Comparison of ENCODE assay signal across 9 cellular contexts in genomic region chr15:72722071-72722696, GRCh38. TPM values are rescaled to one million over a fixed set of nuclear protein-coding genes. Genes with fewer than 3 reads are reported as not detected.
DNase-seq lines count a peak whose midpoint lies in the region; ATAC-seq and TF ChIP-seq lines count a peak whose summit lies in the region.
"Had no signal": no experiment of that assay in that cellular context is flagged by ENCODE, and none has a peak within 500 bp of the region (broad histone marks: within the 10 kb centered on the region; RNA-seq: fewer than 3 reads in every experiment).

No MANE protein-coding gene starts in this region.

- H3K27ac ChIP-seq in RWPE2 (ENCODE audit: poor library complexity, severe bottlenecking) (no peak overlapping the region), parathyroid adenoma (no peak overlapping the region), upper lobe of left lung (no peak overlapping the region)

- H3K9ac ChIP-seq in parathyroid adenoma: no peak overlapping the region

- H3K27me3 Mint-ChIP-seq in Caco-2 (ENCODE audit: insufficient read depth, unreplicated experiment): no peaks in the 10 kb centered on the region

- ATAC-seq in RWPE2 (ENCODE audit: low read depth): peak; percentile 73
- ATAC-seq in upper lobe of left lung (ENCODE audit: low FRiP score in 2 of 2): peak in 1 of 2 donors; percentile 68
- ATAC-seq in GM21367 (IDR thresholded peaks at IDR 0.05; ENCODE audit: unreplicated experiment): no peak

- no peaks in the 10 kb centered on the region for H3K79me2 ChIP-seq in parathyroid adenoma

- no TSS peak for BruUV-seq in Caco-2 (replicated peaks; lab: Mats Ljungman, UMichigan)

- no peaks in the 10 kb centered on the region for H3K27me3 ChIP-seq in Caco-2 (replicated peaks; ENCODE audit: control insufficient read depth, insufficient read depth, low read length)
- no peaks in the 10 kb centered on the region for H3K27me3 ChIP-seq in RWPE2 (ENCODE audit: insufficient read depth, poor library complexity, severe bottlenecking)
- H3K27me3 ChIP-seq in parathyroid adenoma (ENCODE audit: control insufficient read depth, insufficient read depth, low read length): no peaks in the 10 kb centered on the region
- no peaks in the 10 kb centered on the region for H3K27me3 ChIP-seq in upper lobe of left lung

- TF ChIP-seq POLR2A in upper lobe of left lung (IDR thresholded peaks at IDR 0.05): no peak

- CTCF ChIA-PET in Caco-2 (lab: Charles Lee): interaction anchor here (0.5 to 1.6 kb wide), 18 partner anchors 8 to 543 kb away, joined by 3 to 16 read pairs (median 4); partner anchors contain the start of genes BBS4 and HIGD2B

- H3K4me3 Mint-ChIP-seq in Caco-2 (ENCODE audit: unreplicated experiment): no peak overlapping the region

- no peak overlapping the region for H3K4me3 ChIP-seq in Caco-2 (ENCODE audit: low read depth, low read length)
- no peak overlapping the region for H3K4me3 ChIP-seq in RWPE2 (ENCODE audit: severe bottlenecking)
- no peak overlapping the region for H3K4me3 ChIP-seq in parathyroid adenoma (ENCODE audit: low read depth, low read length)
- H3K4me3 ChIP-seq in upper lobe of left lung: no peak overlapping the region

- no peaks in the 10 kb centered on the region for H3K9me3 Mint-ChIP-seq in Caco-2 (ENCODE audit: unreplicated experiment)

- H3K36me3 ChIP-seq in Caco-2 (ENCODE audit: control insufficient read depth, insufficient read depth, low read length) (no peaks in the 10 kb centered on the region), RWPE2 (ENCODE audit: low read depth) (peaks cover 11% of the 10 kb centered on the region; the same call in 1 of the 2 replicates), parathyroid adenoma (ENCODE audit: control insufficient read depth, insufficient read depth, low read length) (no peaks in the 10 kb centered on the region), upper lobe of left lung (peaks cover 0 to 19% (median 6%) of the 10 kb centered on the region in 4 donors)

- DNase-seq in Caco-2 (peak; percentile 66 to 70), HuH-7.5 (ENCODE audit: low spot score) (peak; percentile 62), RWPE2 (ENCODE audit: low spot score) (no peak), foreskin melanocyte (peak; percentile 33), upper lobe of left lung (peak in 1 of 2 donors; percentile 60)
- DNase-seq in activated T-helper 9 cell treated with anti-CD3 and anti-CD28 coated beads, Interleukin-2, amount 50 U/mL, for 16 hours (ENCODE audit: low read depth): peak; percentile 49

- H3K4me1 ChIP-seq in Caco-2 (peaks cover 7% of the 10 kb centered on the region; the same call in 1 of the 2 replicates), RWPE2 (ENCODE audit: insufficient read depth, poor library complexity, severe bottlenecking) (no peaks in the 10 kb centered on the region), parathyroid adenoma (no peaks in the 10 kb centered on the region), upper lobe of left lung (no peaks in the 10 kb centered on the region)

- TF ChIP-seq CTCF in Caco-2 (IDR thresholded peaks at IDR 0.05; ENCODE audit: insufficient read depth in 1 of 2, low read depth in 1 of 2, low read length in 1 of 2, severe bottlenecking in 1 of 2, unreplicated experiment in 1 of 2): peak; percentile 74 to 80
- TF ChIP-seq CTCF in RWPE2 (IDR thresholded peaks at IDR 0.05; ENCODE audit: poor library complexity, severe bottlenecking): peak; percentile 96
- TF ChIP-seq CTCF in parathyroid adenoma (IDR thresholded peaks at IDR 0.05): peak; percentile 53
- peak in 5 of 6 experiments; percentile 34 to 61 (median 58) for TF ChIP-seq CTCF in upper lobe of left lung (IDR thresholded peaks at IDR 0.05)

- no peak overlapping the region for H3K4me2 ChIP-seq in parathyroid adenoma (ENCODE audit: low read length)

- TF ChIP-seq EP300 in upper lobe of left lung (IDR thresholded peaks at IDR 0.05): no peak

- POLR2A ChIA-PET in Caco-2 (lab: Charles Lee): no interaction called here

- H3K27ac Mint-ChIP-seq in Caco-2 (ENCODE audit: unreplicated experiment): no peak overlapping the region

- intact Hi-C loops in Caco-2 (cut with micrococcal nuclease; ENCODE audit: unreplicated experiment): loop anchor here (1.0 to 5.0 kb wide), 2 partner anchors 60 to 359 kb away; partner anchors contain the start of gene ADPGK

- peaks cover 5% of the 10 kb centered on the region for H3K36me3 Mint-ChIP-seq in Caco-2 (ENCODE audit: insufficient read depth, unreplicated experiment)

- 43 to 44% methylated on average over 3 of the region's 3 CpGs for whole genome bisulfite sequencing in upper lobe of left lung, 2 donors

- H2AFZ ChIP-seq in parathyroid adenoma: no peak overlapping the region

- peaks cover 8% of the 10 kb centered on the region for H3K4me1 Mint-ChIP-seq in Caco-2 (ENCODE audit: low read depth, unreplicated experiment)

- H3K9me3 ChIP-seq in Caco-2 (no peaks in the 10 kb centered on the region), RWPE2 (ENCODE audit: severe bottlenecking) (no peaks in the 10 kb centered on the region), parathyroid adenoma (ENCODE audit: control insufficient read depth, low read length) (no peaks in the 10 kb centered on the region), upper lobe of left lung (no peaks in the 10 kb centered on the region)

RNA-seq across cellular contexts. Expression of gene BBS4, which starts 36.2 kb away (rescaled TPM):
- total RNA-seq in Caco-2 (2022) (19.8 and 22.4 TPM in 2 replicates), upper lobe of left lung (10 to 100 TPM; 16.3 to 78.6 (median 27.7) TPM)

RNA-seq across cellular contexts. Expression of gene HIGD2B, which starts 36.2 kb away (rescaled TPM):
- total RNA-seq in Caco-2 (2022): not detected in 2 replicates
- total RNA-seq in upper lobe of left lung: not detected
- total RNA-seq: T-helper 2 cell treated with Interferon-gamma antibody and Interleukin-4, amounts not matched to agents 100 ng/mL and 5 ng/mL, for 36 hours had no signal
